In genomic region chr1:112105557-112105956, GRCh38 we compare ENCODE assay signal across 1 cellular context.
TF ChIP-seq lines count a peak whose summit lies in the region.

No MANE protein-coding gene starts in this region.

TF ChIP-seq in K562, 482 proteins besides CTCF, POLR2A, EP300 and RAD21 (continued from another document):
- TF ChIP-seq ZNF212 (CRISPR knock-in tag; IDR thresholded peaks at IDR 0.05): no peak
- TF ChIP-seq CEBPG (CRISPR knock-in tag; IDR thresholded peaks at IDR 0.05): no peak
- TF ChIP-seq CEBPG (tag; conservative IDR thresholded peaks at IDR 0.05 in 1 of 2, IDR thresholded peaks at IDR 0.05 in 1 of 2): peak; percentile 64 to 87
- no peak for TF ChIP-seq CSDE1 (IDR thresholded peaks at IDR 0.05)
- no peak for TF ChIP-seq E4F1 (CRISPR knock-in tag; IDR thresholded peaks at IDR 0.05; ENCODE audit: borderline replicate concordance)
- no peak for TF ChIP-seq MTA1 (IDR thresholded peaks at IDR 0.05; ENCODE audit: borderline replicate concordance)
